32 cellular contexts compared by ENCODE assay signal in the genomic region with DNA sequence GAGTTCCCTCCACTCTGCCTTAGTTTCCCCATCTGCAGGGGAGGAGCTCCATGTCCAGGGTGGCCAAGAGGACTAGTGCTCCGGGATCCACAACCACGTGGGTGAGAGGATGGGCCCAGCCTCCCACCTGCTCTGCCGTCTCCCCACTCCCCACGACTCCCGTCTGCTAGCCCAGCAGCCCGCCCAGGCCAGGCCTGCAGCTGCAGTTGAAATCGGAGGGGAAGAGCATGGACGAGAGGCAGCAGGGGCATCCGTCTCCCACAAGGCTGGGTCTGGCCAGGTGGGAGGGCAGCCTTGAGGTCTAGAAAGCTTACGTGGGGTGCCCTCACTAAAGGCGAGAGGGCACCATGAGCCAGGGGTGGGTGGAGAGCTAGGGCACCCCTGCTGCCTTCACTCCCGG.
"Had no signal": no experiment of that assay in that cellular context is flagged by ENCODE, and none has a peak within 500 bp of the region (broad histone marks: within the 10 kb centered on the region; RNA-seq: fewer than 3 reads in every experiment).

No MANE protein-coding gene starts in this region.

- H3K9ac ChIP-seq: SK-N-SH had no signal

- H3K27ac Mint-ChIP-seq: activated CD8-positive, alpha-beta T cell treated with anti-CD3 and anti-CD28 coated beads, Interleukin-2, amount 10 ng/mL, durations not matched to agents 7 days and 5 days; activated naive CD4-positive, alpha-beta T cell treated with anti-CD3 and anti-CD28 coated beads for 36 hours; activated T-helper 1 cell treated with anti-CD3 and anti-CD28 coated beads, Interleukin-12 subunit alpha, Interleukin-12 subunit beta, Interleukin-2, Interleukin-4 antibody, amounts not matched to agents 30 ng/mL and 10 ng/mL and 1 ng/mL, durations not matched to agents 14 hours and 24 hours and 36 hours; T-helper 2 cell treated with Interferon-gamma antibody and Interleukin-4, amounts not matched to agents 5 μg/mL and 100 μg/mL, for 36 hours; WTC11 had no signal

- H3K4me3 ChIP-seq: SJCRH30 had no signal

- H3K36me3 Mint-ChIP-seq: brain, WTC11 had no signal

- H3K9me3 Mint-ChIP-seq: activated naive CD4-positive, alpha-beta T cell treated with anti-CD3 and anti-CD28 coated beads for 36 hours; activated T-cell treated with anti-CD3 and anti-CD28 coated beads, Interleukin-2, amount 50 U/mL, for 24 hours; activated T-helper 1 cell treated with anti-CD3 and anti-CD28 coated beads, Interleukin-12 subunit alpha, Interleukin-12 subunit beta, Interleukin-2, Interleukin-4 antibody, amounts not matched to agents 30 ng/mL and 10 ng/mL and 1 ng/mL, durations not matched to agents 14 hours and 24 hours and 36 hours; brain; T-helper 2 cell treated with Interferon-gamma antibody and Interleukin-4, amounts not matched to agents 5 μg/mL and 100 μg/mL, for 36 hours; WTC11 had no signal

- H3K4me1 ChIP-seq: SJCRH30 had no signal

- H3K4me3 Mint-ChIP-seq: activated CD8-positive, alpha-beta T cell treated with anti-CD3 and anti-CD28 coated beads, Interleukin-2, amount 10 ng/mL, durations not matched to agents 7 days and 5 days; activated naive CD4-positive, alpha-beta T cell treated with anti-CD3 and anti-CD28 coated beads for 36 hours; activated naive CD8-positive, alpha-beta T cell; activated T-cell treated with anti-CD3 and anti-CD28 coated beads, Interleukin-2, amount 50 U/mL, for 24 hours; activated T-helper 1 cell treated with anti-CD3 and anti-CD28 coated beads, Interleukin-12 subunit alpha, Interleukin-12 subunit beta, Interleukin-2, Interleukin-4 antibody, amounts not matched to agents 30 ng/mL and 10 ng/mL and 1 ng/mL, durations not matched to agents 14 hours and 24 hours and 36 hours; brain; T-helper 2 cell treated with Interferon-gamma antibody and Interleukin-4, amounts not matched to agents 5 μg/mL and 100 μg/mL, for 36 hours; WTC11 had no signal

- H3K27ac ChIP-seq: SJCRH30 had no signal

- ATAC-seq: activated CD8-positive, alpha-beta T cell treated with anti-CD3 and anti-CD28 coated beads, Interleukin-2, amount 10 ng/mL, durations not matched to agents 7 days and 5 days; Panc1 had no signal

- H3K36me3 ChIP-seq: SJCRH30 had no signal

- H3K9me3 ChIP-seq: SJCRH30, SK-N-SH had no signal

- DNase-seq: activated CD4-positive, alpha-beta T cell treated with anti-CD3 and anti-CD28 coated beads for 48 hours; activated CD4-positive, alpha-beta T cell treated with anti-CD3 and anti-CD28 coated beads, Interleukin-2, amount 50 U/mL, for 4 hours; activated CD4-positive, CD25-positive, alpha-beta regulatory T cell treated with anti-CD3 and anti-CD28 coated beads, Interleukin-2, amount 50 U/mL, for 72 hours; activated CD8-positive, alpha-beta memory T cell treated with anti-CD3 and anti-CD28 coated beads, Interleukin-2, amount 50 U/mL, for 48 hours; activated CD8-positive, alpha-beta T cell treated with anti-CD3 and anti-CD28 coated beads, Interleukin-2, amount 10 ng/mL, durations not matched to agents 7 days and 5 days; activated gamma-delta T cell; activated naive CD4-positive, alpha-beta T cell treated with anti-CD3 and anti-CD28 coated beads for 36 hours; activated T-cell treated with anti-CD3 and anti-CD28 coated beads, Interleukin-2, amount 50 U/mL, for 24 hours; amygdala; KG1; NCI-H1092; NCI-H1417; NCI-H1694; NCI-H2029; NCI-H2107; NCI-H2171 treated with DMSO at 0.1 percent for 48 hours; NCI-H226; NCI-H526; NK-92 treated with Interleukin-12 subunit alpha and Interleukin-12 subunit beta, amount 100 ng/mL, for 24 hours; OCI-M1; Right ventricle myocardium superior; RPMI8226; SJCRH30; T-helper 1 cell had no signal

- FAIRE-seq: astrocyte had no signal

- H3K4me2 ChIP-seq: SK-N-SH had no signal

- H3K27me3 Mint-ChIP-seq: activated naive CD8-positive, alpha-beta T cell; activated T-cell treated with anti-CD3 and anti-CD28 coated beads, Interleukin-2, amount 50 U/mL, for 24 hours; brain had no signal
